18 cellular contexts compared by ENCODE assay signal in the genomic region with DNA sequence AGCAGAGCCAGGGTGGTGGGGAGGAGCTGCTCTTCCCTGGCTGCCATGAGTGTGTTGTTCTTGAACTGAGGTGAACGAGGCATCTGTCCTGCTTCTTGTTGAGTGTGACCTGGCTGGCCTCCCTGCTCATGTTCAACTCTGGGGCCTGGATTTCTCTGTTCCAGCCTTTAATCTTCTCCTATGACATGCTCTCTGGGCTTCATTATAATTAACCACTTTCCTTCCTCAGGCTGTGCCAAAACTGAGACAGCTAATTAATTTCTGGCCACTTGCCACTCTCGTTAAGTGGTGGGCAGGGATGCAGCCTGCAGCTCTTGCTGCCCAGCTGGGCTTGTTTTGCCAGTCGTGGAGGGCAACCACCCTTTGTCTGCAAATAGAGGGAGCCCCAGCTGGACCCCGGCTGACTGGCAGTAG. TPM values are rescaled to one million over a fixed set of nuclear protein-coding genes. Genes with fewer than 3 reads are reported as not detected.
DNase-seq lines count a peak whose midpoint lies in the region; ATAC-seq and TF ChIP-seq lines count a peak whose summit lies in the region.
"Had no signal": no experiment of that assay in that cellular context is flagged by ENCODE, and none has a peak within 500 bp of the region (broad histone marks: within the 10 kb centered on the region; RNA-seq: fewer than 3 reads in every experiment).

No MANE protein-coding gene starts in this region.

- POLR2A ChIA-PET in A673 (lab: Charles Lee; ENCODE audit: low non-redundant PET) = no interaction called here

- no peak overlapping the region for H3K4me3 ChIP-seq in A673 (ENCODE audit: low read depth, low read length, poor library complexity, severe bottlenecking)
- H3K4me3 ChIP-seq: gastroesophageal sphincter had no signal

- ATAC-seq in esophagus mucosa = no peak
- ATAC-seq: activated naive CD4-positive, alpha-beta T cell treated with anti-CD3 and anti-CD28 coated beads, Interleukin-2, amount 50 U/mL, for 72 hours; gastroesophageal sphincter had no signal

- no peak overlapping the region for H3K27ac ChIP-seq in A673 (ENCODE audit: low read depth, low read length, poor library complexity, severe bottlenecking)
- H3K27ac ChIP-seq: gastroesophageal sphincter, VCaP had no signal

- intact Hi-C loops in A673 (cut with micrococcal nuclease; ENCODE audit: unreplicated experiment) = no loop called here

- CTCF ChIA-PET in A673 (lab: Charles Lee) = no interaction called here

- no peaks in the 10 kb centered on the region for H3K36me3 ChIP-seq in A673 (ENCODE audit: insufficient read depth, low read length, poor library complexity, severe bottlenecking)
- H3K36me3 ChIP-seq: gastroesophageal sphincter had no signal

- no peaks in the 10 kb centered on the region for H3K4me1 ChIP-seq in A673 (ENCODE audit: insufficient read depth, low read length, poor library complexity, severe bottlenecking)
- H3K4me1 ChIP-seq: gastroesophageal sphincter had no signal

- H3K9me3 ChIP-seq in A673 (ENCODE audit: low read depth, low read length, poor library complexity, severe bottlenecking) = no peaks in the 10 kb centered on the region
- H3K9me3 ChIP-seq: gastroesophageal sphincter had no signal

- DNase-seq in A673 (ENCODE audit: low spot score) (peak; percentile 35), NCI-H1092 treated with DMSO at 0.1 percent for 48 hours (lab: John Stamatoyannopoulos, UW) (peak; percentile 98), NCI-H2227 (lab: John Stamatoyannopoulos, UW; ENCODE audit: unreplicated experiment) (peak; percentile 79), amygdala (lab: John Stamatoyannopoulos, UW) (peak in 38 of 56 donors; percentile 6 to 72 (median 37)), NCI-H1930 (lab: John Stamatoyannopoulos, UW) (no peak), foreskin melanocyte (no peak), AG20443 (ENCODE audit: low spot score) (no peak)
- DNase-seq: ACHN; Calu3; central memory CD4-positive, alpha-beta T cell; H7; immature natural killer cell had no signal

- no TSS peak for BruUV-seq in A673 (replicated peaks; lab: Mats Ljungman, UMichigan)

- H3K27me3 ChIP-seq in A673 (replicated peaks; ENCODE audit: insufficient read depth, low read depth, low read length, poor library complexity) = no peaks in the 10 kb centered on the region

- TF ChIP-seq CTCF in A673 (conservative IDR thresholded peaks at IDR 0.05; ENCODE audit: low read depth, low read length) = no peak

RNA-seq across cellular contexts. Expression of a gene that starts 23.3 kb away (rescaled TPM):
- total RNA-seq in A673 (2021) (0.79 and 0.97 TPM in 2 replicates), esophagus mucosa (not detected)
- total RNA-seq: omental fat pad, subcutaneous adipose tissue had no signal

Comparison
In these comparisons a context has a peak if more than half of its experiments do, and no peak if none do; other contexts are left out.
1. DNase-seq: peak in A673 (single experiment), NCI-H1092 treated with DMSO at 0.1 percent for 48 hours (single experiment), NCI-H2227 (single experiment) and amygdala (38 of 56); none in NCI-H1930 (0 of 2), foreskin melanocyte (single experiment) and AG20443 (single experiment).